ENCODE assay signal across 9 cellular contexts in the genomic region with DNA sequence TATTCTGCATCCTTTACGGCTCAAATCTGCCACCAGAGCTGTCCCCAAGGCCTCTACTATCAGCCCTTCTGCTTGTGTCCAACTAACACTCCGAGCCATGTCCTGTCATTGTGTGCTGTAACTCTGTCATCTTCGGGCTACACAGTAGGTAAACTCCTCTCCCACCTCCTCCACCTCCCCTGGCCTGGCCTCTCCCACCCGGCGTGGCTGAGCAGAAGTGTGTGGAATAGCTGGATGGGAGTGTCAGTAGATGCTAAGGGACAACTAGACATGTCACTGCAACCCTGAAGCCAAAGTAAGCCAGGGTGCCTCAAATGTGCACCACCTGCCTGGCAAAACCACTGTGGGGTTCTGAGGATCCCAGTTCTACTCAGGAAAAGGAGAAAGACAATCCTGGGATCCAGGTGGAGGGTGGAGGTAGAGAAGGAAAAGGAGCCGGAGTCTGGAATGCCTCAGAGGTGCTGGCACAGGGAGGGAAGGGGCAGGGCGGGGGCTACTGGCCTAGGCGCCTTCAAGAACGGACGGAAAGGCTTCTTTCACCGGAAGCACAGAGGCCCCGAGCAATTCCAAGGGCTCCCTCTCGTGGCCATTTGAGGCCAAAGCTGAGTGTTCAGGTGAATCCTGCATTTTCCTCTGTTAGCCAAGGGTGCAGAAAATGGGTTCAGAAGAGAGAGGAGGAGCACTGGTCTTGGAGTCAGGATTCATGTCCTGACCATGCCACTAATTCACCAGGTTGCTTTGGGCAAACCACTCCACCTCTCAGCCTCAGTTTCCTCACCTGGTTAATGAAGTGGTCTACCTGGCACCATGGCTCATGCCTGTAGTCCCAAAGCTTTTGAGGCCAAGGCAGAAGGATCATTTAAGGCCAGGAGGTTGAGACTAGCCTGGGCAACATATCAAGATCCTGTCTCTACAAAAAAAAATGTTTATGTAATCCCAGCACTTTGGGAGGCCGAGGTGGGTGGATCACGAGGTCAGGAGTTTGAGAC. TPM values are rescaled to one million over a fixed set of nuclear protein-coding genes. Genes with fewer than 3 reads are reported as not detected.
DNase-seq lines count a peak whose midpoint lies in the region; ATAC-seq, FAIRE-seq and TF ChIP-seq lines count a peak whose summit lies in the region.
"Had no signal": no experiment of that assay in that cellular context is flagged by ENCODE, and none has a peak within 500 bp of the region (broad histone marks: within the 10 kb centered on the region; RNA-seq: fewer than 3 reads in every experiment).

No MANE protein-coding gene starts in this region.

- peaks cover 8% of the 10 kb centered on the region for H3K4me1 Mint-ChIP-seq in neural progenitor cell

- no peaks in the 10 kb centered on the region for H3K36me3 ChIP-seq in fibroblast of lung (ENCODE audit: control insufficient read depth, insufficient read depth, low read length)
- no peaks in the 10 kb centered on the region for H3K36me3 ChIP-seq in neural progenitor cell

- DNase-seq in DMS53 (lab: John Stamatoyannopoulos, UW) (peak; percentile 61), DMS53 treated with DMSO at 0.1 percent for 48 hours (lab: John Stamatoyannopoulos, UW; ENCODE audit: unreplicated experiment) (no peak), NCI-H774 (lab: John Stamatoyannopoulos, UW) (peak; percentile 31), fibroblast of lung (ENCODE audit: low read depth in 2 of 2) (peak; percentile 8 to 13), neural progenitor cell (ENCODE audit: low spot score) (peak; percentile 78), urothelium cell line (ENCODE audit: low spot score) (peak; percentile 72)
- DNase-seq in activated CD8-positive, alpha-beta memory T cell treated with anti-CD3 and anti-CD28 coated beads, Interleukin-2, amount 50 U/mL, for 24 hours (ENCODE audit: extremely low read depth): peak; percentile 13

- H3K4me3 ChIP-seq in fibroblast of lung (replicated peaks in 1 of 4; ENCODE audit: control extremely low read depth in 1 of 4, insufficient read depth in 1 of 4, low read depth in 3 of 4, low read length in 4 of 4) (no peak overlapping the region), neural progenitor cell (no peak overlapping the region)

- peaks cover 3% of the 10 kb centered on the region for H3K9me3 Mint-ChIP-seq in neural progenitor cell

- H3K27ac Mint-ChIP-seq in neural progenitor cell: peak overlapping the region; percentile 63

- no peak for FAIRE-seq in urothelium cell line (lab: Jason Lieb, UNC)
- FAIRE-seq: A204.1 had no signal

- ATAC-seq in HG03280 (IDR thresholded peaks at IDR 0.05; ENCODE audit: unreplicated experiment): peak; percentile 72

- H3K27me3 Mint-ChIP-seq in neural progenitor cell (ENCODE audit: insufficient read depth, low read depth): peaks cover 11% of the 10 kb centered on the region

- H3F3A ChIP-seq in neural progenitor cell (ENCODE audit: low read depth): no peaks in the 10 kb centered on the region

- H3K4me1 ChIP-seq in fibroblast of lung (ENCODE audit: control insufficient read depth, extremely low read depth, insufficient read depth, low read length) (no peaks in the 10 kb centered on the region), neural progenitor cell (no peaks in the 10 kb centered on the region)

- no peak overlapping the region for H3K9ac ChIP-seq in fibroblast of lung (ENCODE audit: insufficient read depth, low read length)
- H3K9ac ChIP-seq in neural progenitor cell: no peak overlapping the region

- H2AFZ ChIP-seq in fibroblast of lung (ENCODE audit: low read length): no peak overlapping the region
- peak overlapping the region; percentile 30 for H2AFZ ChIP-seq in neural progenitor cell (replicated peaks)

- H3K36me3 Mint-ChIP-seq in neural progenitor cell: no peaks in the 10 kb centered on the region

- no peaks in the 10 kb centered on the region for H3K27me3 ChIP-seq in fibroblast of lung (ENCODE audit: control insufficient read depth, insufficient read depth, low read length)
- H3K27me3 ChIP-seq in neural progenitor cell: no peaks in the 10 kb centered on the region

- H3K9me3 ChIP-seq in fibroblast of lung (ENCODE audit: control insufficient read depth, insufficient read depth, low read depth, low read length) (no peaks in the 10 kb centered on the region), neural progenitor cell (ENCODE audit: low read depth) (no peaks in the 10 kb centered on the region)

- H4K20me1 ChIP-seq in fibroblast of lung (ENCODE audit: control insufficient read depth, extremely low read depth, insufficient read depth, low read length): no peaks in the 10 kb centered on the region
- no peaks in the 10 kb centered on the region for H4K20me1 ChIP-seq in neural progenitor cell (ENCODE audit: low read depth)

- no peak overlapping the region for H3K4me3 Mint-ChIP-seq in neural progenitor cell

- H3K79me2 ChIP-seq in fibroblast of lung (ENCODE audit: control insufficient read depth, insufficient read depth, low read length) (no peaks in the 10 kb centered on the region), neural progenitor cell (ENCODE audit: low read depth) (no peaks in the 10 kb centered on the region)

- H3K27ac ChIP-seq in fibroblast of lung (ENCODE audit: insufficient read depth, low read length) (no peak overlapping the region), neural progenitor cell (no peak overlapping the region)

- TF ChIP-seq CTCF in fibroblast of lung (conservative IDR thresholded peaks at IDR 0.05 in 1 of 2, IDR thresholded peaks at IDR 0.05 in 1 of 2; ENCODE audit: low read depth in 1 of 2, low read length in 2 of 2): peak; percentile 31 to 56
- peak; percentile 85 for TF ChIP-seq CTCF in neural progenitor cell (IDR thresholded peaks at IDR 0.05)

- H3K4me2 ChIP-seq in fibroblast of lung (ENCODE audit: extremely low read depth, insufficient read depth, low read length) (no peak overlapping the region), neural progenitor cell (no peak overlapping the region)

RNA-seq across cellular contexts. Expression of a gene that starts 20.5 kb away (rescaled TPM):
- total RNA-seq in fibroblast of lung (not detected in 2 replicates), neural progenitor cell (ENCODE audit: low replicate concordance) (not detected in 2 replicates)
- polyA plus RNA-seq in fibroblast of lung: not detected in 2 replicates
- polyA plus RNA-seq in fibroblast of lung (2012): not detected in 2 replicates
- polyA minus RNA-seq in fibroblast of lung (ENCODE audit: low replicate concordance): not detected in 2 replicates
